ENCODE assay signal across 15 cellular contexts in the genomic region with DNA sequence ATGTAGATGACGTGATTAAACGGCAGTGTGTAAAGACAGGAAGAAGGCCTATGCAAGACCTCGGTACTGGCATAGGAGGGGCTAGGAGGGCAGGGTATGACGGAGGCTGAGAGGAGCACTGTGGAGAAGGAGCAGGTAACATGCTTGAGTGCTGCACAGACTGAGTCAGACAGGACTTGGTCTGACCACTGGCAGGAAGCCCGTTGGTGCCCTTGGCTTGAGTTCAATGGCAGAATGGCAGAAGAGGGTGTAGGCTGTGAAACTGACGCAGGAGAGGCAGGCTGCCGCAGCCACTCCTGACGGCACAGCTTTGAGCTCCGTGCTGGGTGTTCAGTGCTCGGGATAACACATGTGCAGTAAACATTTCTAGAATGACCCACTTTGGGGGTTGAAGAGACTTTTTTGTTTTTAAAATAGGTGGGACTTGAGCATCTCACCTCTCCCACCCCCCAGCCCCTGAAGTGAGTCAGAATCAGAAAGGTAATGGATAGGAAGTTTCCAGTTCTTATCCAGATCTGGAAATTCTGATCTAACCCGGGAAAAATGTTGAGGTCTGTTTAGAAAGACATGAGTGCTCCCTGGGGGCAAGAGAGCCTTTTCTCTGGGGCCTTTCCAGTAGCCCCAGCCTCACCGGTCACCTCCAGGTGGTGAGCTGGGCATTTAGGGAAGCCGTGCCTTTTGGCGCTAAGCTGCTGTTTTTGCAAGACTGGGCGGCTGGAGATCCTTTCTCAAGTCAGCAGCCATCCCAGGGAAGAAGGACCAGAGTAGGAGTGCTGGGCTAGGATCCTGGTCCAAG.
DNase-seq lines count a peak whose midpoint lies in the region; ATAC-seq and TF ChIP-seq lines count a peak whose summit lies in the region.
"Had no signal": no experiment of that assay in that cellular context is flagged by ENCODE, and none has a peak within 500 bp of the region (broad histone marks: within the 10 kb centered on the region; RNA-seq: fewer than 3 reads in every experiment).

No MANE protein-coding gene starts in this region.

- no TSS peak for BruUV-seq in Calu3 (replicated peaks; lab: Mats Ljungman, UMichigan)
- BruUV-seq in PC-3 (replicated peaks; lab: Mats Ljungman, UMichigan): no TSS peak

- DNase-seq in Calu3 (peak; percentile 85), PC-3 (peak; percentile 97), neural crest cell (ENCODE audit: low read depth, low spot score) (no peak)
- DNase-seq: activated CD4-positive, alpha-beta T cell treated with anti-CD3 and anti-CD28 coated beads for 36 hours; activated effector memory CD4-positive, alpha-beta T cell treated with anti-CD3 and anti-CD28 coated beads, Interleukin-2, amount 50 U/mL, for 16 hours; BE2C; KG1; NCI-H2171; sigmoid colon had no signal

- H3F3A ChIP-seq in PC-3 (ENCODE audit: low read length, unreplicated experiment): no peaks in the 10 kb centered on the region

- peaks cover 46% of the 10 kb centered on the region for H3K4me1 ChIP-seq in PC-3 (ENCODE audit: insufficient read depth, low read length)
- H3K4me1 ChIP-seq: BE2C, sigmoid colon had no signal

- no peaks in the 10 kb centered on the region for H3K9me3 ChIP-seq in PC-3 (ENCODE audit: low read length)
- H3K9me3 ChIP-seq: BE2C, sigmoid colon had no signal

- no peaks in the 10 kb centered on the region for H3K79me2 ChIP-seq in PC-3 (ENCODE audit: low read length)

- ATAC-seq in PC-3: peak; percentile 82
- ATAC-seq in HG02588 (IDR thresholded peaks at IDR 0.05; ENCODE audit: unreplicated experiment): no peak
- no peak for ATAC-seq in HG02938 (IDR thresholded peaks at IDR 0.05; ENCODE audit: unreplicated experiment)
- ATAC-seq in GM19395 (IDR thresholded peaks at IDR 0.05; ENCODE audit: unreplicated experiment): no peak
- no peak for ATAC-seq in GM21528 (IDR thresholded peaks at IDR 0.05; ENCODE audit: low FRiP score, unreplicated experiment)
- ATAC-seq: activated CD4-positive, alpha-beta T cell treated with anti-CD3 and anti-CD28 coated beads for 36 hours had no signal

- H3K4me3 ChIP-seq in PC-3 (ENCODE audit: low read length): peak overlapping the region; percentile 36; the same call in 1 of the 2 replicates
- H3K4me3 ChIP-seq: dorsolateral prefrontal cortex, sigmoid colon had no signal

- peak overlapping the region; percentile 56 for H3K9ac ChIP-seq in PC-3 (ENCODE audit: low read length)

- no peaks in the 10 kb centered on the region for H3K9me3 Mint-ChIP-seq in Calu3 (ENCODE audit: low read depth, unreplicated experiment)
- H3K9me3 Mint-ChIP-seq in dendritic cell treated with granulocyte-macrophage colony-stimulating factor and Interleukin-4, amounts not matched to agents 40 ng/mL and 50 ng/mL, for 4 days: no peaks in the 10 kb centered on the region
- no peaks in the 10 kb centered on the region for H3K9me3 Mint-ChIP-seq in neural crest cell

- H3K36me3 Mint-ChIP-seq in Calu3 (ENCODE audit: insufficient read depth, unreplicated experiment): no peaks in the 10 kb centered on the region
- no peaks in the 10 kb centered on the region for H3K36me3 Mint-ChIP-seq in dendritic cell treated with granulocyte-macrophage colony-stimulating factor and Interleukin-4, amounts not matched to agents 40 ng/mL and 50 ng/mL, for 4 days (ENCODE audit: low read depth)
- H3K36me3 Mint-ChIP-seq in neural crest cell (ENCODE audit: low read depth): no peaks in the 10 kb centered on the region

- H3K9me2 ChIP-seq in PC-3 (replicated peaks; ENCODE audit: low read length): no peaks in the 10 kb centered on the region

- H2AFZ ChIP-seq in PC-3 (ENCODE audit: low read length): 0 out of 2 replicates have a peak overlapping the region, but pooled peaks have one; percentile 12

- H3K4me3 Mint-ChIP-seq in Calu3 (ENCODE audit: low read depth, unreplicated experiment) (peak overlapping the region; percentile 3), neural crest cell (no peak overlapping the region)
- H3K4me3 Mint-ChIP-seq in dendritic cell treated with granulocyte-macrophage colony-stimulating factor and Interleukin-4, amounts not matched to agents 40 ng/mL and 50 ng/mL, for 4 days: no peak overlapping the region
- H3K4me3 Mint-ChIP-seq: activated CD4-positive, alpha-beta T cell treated with anti-CD3 and anti-CD28 coated beads for 36 hours had no signal

- H3K27ac ChIP-seq in PC-3 (ENCODE audit: low read length): peak overlapping the region; percentile 90
- H3K27ac ChIP-seq: dorsolateral prefrontal cortex, sigmoid colon had no signal

- H3K4me1 Mint-ChIP-seq in Calu3 (ENCODE audit: low read depth, unreplicated experiment) (peaks cover 31% of the 10 kb centered on the region), neural crest cell (peaks cover 34% of the 10 kb centered on the region)
- peaks cover 53% of the 10 kb centered on the region for H3K4me1 Mint-ChIP-seq in dendritic cell treated with granulocyte-macrophage colony-stimulating factor and Interleukin-4, amounts not matched to agents 40 ng/mL and 50 ng/mL, for 4 days (ENCODE audit: low read depth)

- no peak overlapping the region for H3K27ac Mint-ChIP-seq in Calu3 (ENCODE audit: unreplicated experiment)
- H3K27ac Mint-ChIP-seq in dendritic cell treated with granulocyte-macrophage colony-stimulating factor and Interleukin-4, amounts not matched to agents 40 ng/mL and 50 ng/mL, for 4 days: peak overlapping the region; percentile 6
- peak overlapping the region; percentile 22 for H3K27ac Mint-ChIP-seq in neural crest cell (ENCODE audit: unreplicated experiment)
- H3K27ac Mint-ChIP-seq: activated CD4-positive, alpha-beta T cell treated with anti-CD3 and anti-CD28 coated beads for 36 hours had no signal

- no peaks in the 10 kb centered on the region for H4K20me1 ChIP-seq in PC-3 (ENCODE audit: low read length)

- no peak for TF ChIP-seq CTCF in Calu3 (IDR thresholded peaks at IDR 0.05; ENCODE audit: unreplicated experiment)
- 0 out of 2 replicates have a peak, but pooled peaks have one; percentile 18 for TF ChIP-seq CTCF in PC-3 (conservative IDR thresholded peaks at IDR 0.05; ENCODE audit: low read depth, low read length)
- no peak for TF ChIP-seq CTCF in neural crest cell (conservative IDR thresholded peaks at IDR 0.05)

- H3K27me3 Mint-ChIP-seq in Calu3 (ENCODE audit: unreplicated experiment): peaks cover 65% of the 10 kb centered on the region
- peaks cover 25% of the 10 kb centered on the region for H3K27me3 Mint-ChIP-seq in dendritic cell treated with granulocyte-macrophage colony-stimulating factor and Interleukin-4, amounts not matched to agents 40 ng/mL and 50 ng/mL, for 4 days
- H3K27me3 Mint-ChIP-seq in neural crest cell (ENCODE audit: low read depth): peaks cover 55% of the 10 kb centered on the region
- H3K27me3 Mint-ChIP-seq: activated CD4-positive, alpha-beta T cell treated with anti-CD3 and anti-CD28 coated beads for 36 hours had no signal

- CTCF ChIA-PET in Calu3 (lab: Charles Lee): interaction anchor here (0.6 to 1.2 kb wide), 8 partner anchors 12 to 594 kb away, joined by 3 to 10 read pairs (median 6); no protein-coding TSS in a partner anchor
- CTCF ChIA-PET in PC-3 (lab: Charles Lee): no interaction called here

- H3K4me2 ChIP-seq in PC-3 (ENCODE audit: low read length): peak overlapping the region; percentile 64

- intact Hi-C loops in Calu3 (cut with micrococcal nuclease; ENCODE audit: unreplicated experiment) (loop anchor here (5.0 to 10.0 kb wide), 6 partner anchors 57 to 906 kb away; partner anchors contain the start of gene TLE3), PC-3 (cut with micrococcal nuclease) (loop anchor here (1.0 to 5.0 kb wide), 4 partner anchors 15 to 518 kb away; partner anchors contain the start of gene TLE3)
- intact Hi-C loops in dendritic cell treated with granulocyte-macrophage colony-stimulating factor and Interleukin-4, amounts not matched to agents 40 ng/mL and 50 ng/mL, for 4 days (cut with micrococcal nuclease): loop anchor here (5.0 to 10.0 kb wide), 4 partner anchors 88 to 908 kb away; partner anchors contain the start of gene TLE3

- H3K27me3 ChIP-seq in PC-3 (ENCODE audit: low read length): no peaks in the 10 kb centered on the region
- H3K27me3 ChIP-seq: BE2C, sigmoid colon had no signal

- H3K36me3 ChIP-seq in PC-3 (ENCODE audit: low read depth, low read length): no peaks in the 10 kb centered on the region
- H3K36me3 ChIP-seq: BE2C, sigmoid colon had no signal

- POLR2A ChIA-PET in PC-3 (lab: Charles Lee; ENCODE audit: unreplicated experiment): interaction anchor here (0.6 kb wide), 1 partner anchor 15 kb away, joined by 3 read pairs; no protein-coding TSS in a partner anchor
